In genomic region chr2:215571693-215572092, GRCh38 we compare ENCODE assay signal across 20 cellular contexts.
"Had no signal": no experiment of that assay in that cellular context is flagged by ENCODE, and none has a peak within 500 bp of the region (broad histone marks: within the 10 kb centered on the region; RNA-seq: fewer than 3 reads in every experiment).

No MANE protein-coding gene starts in this region.

- H3K36me3 Mint-ChIP-seq: activated naive CD8-positive, alpha-beta T cell treated with anti-CD3 and anti-CD28 coated beads for 36 hours; mesothelial cell of epicardium; naive thymus-derived CD8-positive, alpha-beta T cell; stimulated activated naive B cell treated with anti-CD40 and anti-IgM and Interleukin-4, amounts not matched to agents 10 μg/mL and 1 μg/mL and 100 μg/mL, for 72 hours; type B pancreatic cell had no signal

- H3K9me3 Mint-ChIP-seq: activated naive CD8-positive, alpha-beta T cell treated with anti-CD3 and anti-CD28 coated beads for 36 hours; activated T-cell treated with anti-CD3 and anti-CD28 coated beads, Interleukin-2, amount 50 U/mL, for 4 hours; mesothelial cell of epicardium; naive thymus-derived CD8-positive, alpha-beta T cell; type B pancreatic cell had no signal

- H3K27me3 Mint-ChIP-seq: type B pancreatic cell had no signal

- H3K4me3 Mint-ChIP-seq: activated naive CD8-positive, alpha-beta T cell treated with anti-CD3 and anti-CD28 coated beads for 36 hours; activated T-cell treated with anti-CD3 and anti-CD28 coated beads, Interleukin-2, amount 50 U/mL, for 4 hours; mesothelial cell of epicardium; naive thymus-derived CD8-positive, alpha-beta T cell; stimulated activated naive B cell treated with anti-CD40 and anti-IgM and Interleukin-4, amounts not matched to agents 10 μg/mL and 1 μg/mL and 100 μg/mL, for 72 hours; type B pancreatic cell had no signal

- DNase-seq: activated CD4-positive, alpha-beta T cell treated with anti-CD3 and anti-CD28 coated beads for 4 hours; activated CD4-positive, alpha-beta T cell treated with anti-CD3 and anti-CD28 coated beads, Interleukin-2, amount 50 U/mL, for 48 hours; activated CD4-positive, CD25-positive, alpha-beta regulatory T cell; activated CD8-positive, alpha-beta memory T cell treated with anti-CD3 and anti-CD28 coated beads, Interleukin-2, amount 50 U/mL, for 48 hours; activated naive CD4-positive, alpha-beta T cell treated with Interleukin-2 at 50 U/mL for 16 hours; activated naive CD8-positive, alpha-beta T cell treated with anti-CD3 and anti-CD28 coated beads for 36 hours; activated T-cell treated with anti-CD3 and anti-CD28 coated beads, Interleukin-2, amount 50 U/mL, for 4 hours; cortex of kidney; effector CD8-positive, alpha-beta T cell; glutamatergic neuron; hippocampal formation; kidney glomerular epithelial cell; left lung; mammary epithelial cell; naive thymus-derived CD8-positive, alpha-beta T cell; stimulated activated CD4-positive, alpha-beta T cell treated with anti-CD3 and anti-CD28 coated beads, Interleukin-2, amount 100 ng/mL, for 48 hours; stimulated activated CD8-positive, alpha-beta memory T cell treated with anti-CD3 and anti-CD28 coated beads, Interleukin-4, amount 100 ng/mL, for 48 hours; stimulated activated naive B cell treated with anti-CD40 and anti-IgM and Interleukin-4, amounts not matched to agents 10 μg/mL and 1 μg/mL and 100 μg/mL, for 72 hours had no signal

- H3K27ac Mint-ChIP-seq: activated naive CD8-positive, alpha-beta T cell treated with anti-CD3 and anti-CD28 coated beads for 36 hours; mesothelial cell of epicardium; naive thymus-derived CD8-positive, alpha-beta T cell; stimulated activated naive B cell treated with anti-CD40 and anti-IgM and Interleukin-4, amounts not matched to agents 10 μg/mL and 1 μg/mL and 100 μg/mL, for 72 hours; type B pancreatic cell had no signal

- H3K4me1 Mint-ChIP-seq: activated naive CD8-positive, alpha-beta T cell treated with anti-CD3 and anti-CD28 coated beads for 36 hours; mesothelial cell of epicardium; naive thymus-derived CD8-positive, alpha-beta T cell had no signal

- ATAC-seq: activated T-cell treated with anti-CD3 and anti-CD28 coated beads, Interleukin-2, amount 50 U/mL, for 4 hours; left lung; naive thymus-derived CD8-positive, alpha-beta T cell; stimulated activated naive B cell treated with anti-CD40 and anti-IgM and Interleukin-4, amounts not matched to agents 10 μg/mL and 1 μg/mL and 100 μg/mL, for 72 hours had no signal
